Comparison of ENCODE assay signal across 20 cellular contexts in the genomic region with DNA sequence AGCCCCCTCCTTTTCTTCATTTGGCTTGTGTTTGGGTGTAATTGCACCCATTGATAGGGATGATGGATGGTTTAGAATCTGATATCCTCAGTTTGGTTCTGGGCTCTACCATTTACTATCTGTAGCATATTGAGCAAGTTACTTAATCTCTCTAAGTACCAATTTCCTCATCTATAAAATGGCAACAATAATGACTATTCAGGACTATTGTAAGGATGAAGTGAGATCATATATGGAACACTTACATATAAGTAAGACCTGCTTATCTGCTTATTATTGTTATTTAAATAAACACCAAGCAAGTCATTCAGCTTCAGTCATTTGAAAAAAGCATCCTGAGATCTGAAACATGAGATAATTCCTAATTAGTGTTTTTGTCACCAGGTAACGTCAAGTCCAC.
"Had no signal": no experiment of that assay in that cellular context is flagged by ENCODE, and none has a peak within 500 bp of the region (broad histone marks: within the 10 kb centered on the region; RNA-seq: fewer than 3 reads in every experiment).

No MANE protein-coding gene starts in this region.

- H3K9me3 Mint-ChIP-seq: dendritic cell treated with granulocyte-macrophage colony-stimulating factor and Interleukin-4, amounts not matched to agents 40 ng/mL and 50 ng/mL, for 4 days; stimulated activated effector memory CD8-positive, alpha-beta T cell treated with anti-CD3 and anti-CD28 coated beads, Interleukin-12 subunit alpha, Interleukin-12 subunit beta, amount 100 ng/mL, for 72 hours had no signal

- H3K4me3 Mint-ChIP-seq: dendritic cell treated with granulocyte-macrophage colony-stimulating factor and Interleukin-4, amounts not matched to agents 40 ng/mL and 50 ng/mL, for 4 days; immature natural killer cell; naive thymus-derived CD8-positive, alpha-beta T cell; nephron progenitor cell; stimulated activated effector memory CD8-positive, alpha-beta T cell treated with anti-CD3 and anti-CD28 coated beads, Interleukin-12 subunit alpha, Interleukin-12 subunit beta, amount 100 ng/mL, for 72 hours had no signal

- H3K4me1 Mint-ChIP-seq: immature natural killer cell; naive thymus-derived CD8-positive, alpha-beta T cell; stimulated activated effector memory CD8-positive, alpha-beta T cell treated with anti-CD3 and anti-CD28 coated beads, Interleukin-12 subunit alpha, Interleukin-12 subunit beta, amount 100 ng/mL, for 72 hours had no signal

- H3K36me3 Mint-ChIP-seq: immature natural killer cell; naive thymus-derived CD8-positive, alpha-beta T cell; stimulated activated effector memory CD8-positive, alpha-beta T cell treated with anti-CD3 and anti-CD28 coated beads, Interleukin-12 subunit alpha, Interleukin-12 subunit beta, amount 100 ng/mL, for 72 hours had no signal

- H3K27ac Mint-ChIP-seq: dendritic cell treated with granulocyte-macrophage colony-stimulating factor and Interleukin-4, amounts not matched to agents 40 ng/mL and 50 ng/mL, for 4 days; immature natural killer cell; nephron progenitor cell; stimulated activated effector memory CD8-positive, alpha-beta T cell treated with anti-CD3 and anti-CD28 coated beads, Interleukin-12 subunit alpha, Interleukin-12 subunit beta, amount 100 ng/mL, for 72 hours had no signal

- DNase-seq: effector CD8-positive, alpha-beta T cell; foreskin keratinocyte; heart left ventricle; hippocampal formation; immature natural killer cell; left ventricle myocardium superior; lower lobe of right lung; naive thymus-derived CD8-positive, alpha-beta T cell; nephron progenitor cell; nucleus accumbens; right cardiac atrium; sigmoid colon; stimulated activated CD4-positive, alpha-beta T cell treated with anti-CD3 and anti-CD28 coated beads, Interleukin-2, amount 100 ng/mL, for 24 hours; stimulated activated CD4-positive, alpha-beta T cell treated with anti-CD3 and anti-CD28 coated beads, Interleukin-4, amount 100 ng/mL, for 24 hours; stimulated activated naive CD4-positive, alpha-beta T cell treated with Interleukin-2 at 50 U/mL for 16 hours; stomach; thyroid gland; trophoblast cell had no signal
